In the genomic region with DNA sequence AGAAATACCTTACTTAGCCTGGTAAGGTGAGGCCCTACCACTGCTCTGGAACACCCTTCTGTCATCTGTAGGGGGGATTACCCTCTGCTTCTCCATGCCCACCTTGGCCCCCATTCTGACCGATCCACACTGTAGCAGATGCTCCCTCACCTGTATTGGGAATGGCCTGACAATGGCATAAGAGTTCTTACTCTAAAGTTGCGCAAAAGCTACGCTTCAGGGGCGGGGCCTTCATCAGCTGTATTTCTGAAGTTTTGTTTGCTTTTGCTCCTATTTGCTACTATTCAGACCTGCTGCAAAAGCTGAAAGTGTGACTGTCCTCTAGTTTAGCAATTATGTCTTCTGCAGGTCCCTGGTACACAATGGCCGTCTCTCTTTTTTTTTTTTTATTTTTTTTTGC, we compare ENCODE assay signal across 11 cellular contexts.
"Had no signal": no experiment of that assay in that cellular context is flagged by ENCODE, and none has a peak within 500 bp of the region (broad histone marks: within the 10 kb centered on the region; RNA-seq: fewer than 3 reads in every experiment).

No MANE protein-coding gene starts in this region.

- FAIRE-seq: H1, H54 had no signal

- H3K27ac Mint-ChIP-seq: GM23338, HFFc6 had no signal

- H3K27ac ChIP-seq: GM23248 had no signal

- H3K4me1 ChIP-seq: HAP-1 had no signal

- ATAC-seq: GM23338, HCT116 had no signal

- H3K36me3 ChIP-seq: HAP-1 had no signal

- H3K9me3 ChIP-seq: HAP-1 had no signal

- DNase-seq: GM23248, GOT3, H7, H9, HCEC 1CT, HFFc6 had no signal

- H3K4me3 Mint-ChIP-seq: GM23338, H9, HFFc6 had no signal

- H3K4me3 ChIP-seq: GM23248, GM23338, HAP-1 had no signal

- H3K9me3 Mint-ChIP-seq: GM23338, H9, HFFc6 had no signal
